Comparison of ENCODE assay signal across 10 cellular contexts in the genomic region with DNA sequence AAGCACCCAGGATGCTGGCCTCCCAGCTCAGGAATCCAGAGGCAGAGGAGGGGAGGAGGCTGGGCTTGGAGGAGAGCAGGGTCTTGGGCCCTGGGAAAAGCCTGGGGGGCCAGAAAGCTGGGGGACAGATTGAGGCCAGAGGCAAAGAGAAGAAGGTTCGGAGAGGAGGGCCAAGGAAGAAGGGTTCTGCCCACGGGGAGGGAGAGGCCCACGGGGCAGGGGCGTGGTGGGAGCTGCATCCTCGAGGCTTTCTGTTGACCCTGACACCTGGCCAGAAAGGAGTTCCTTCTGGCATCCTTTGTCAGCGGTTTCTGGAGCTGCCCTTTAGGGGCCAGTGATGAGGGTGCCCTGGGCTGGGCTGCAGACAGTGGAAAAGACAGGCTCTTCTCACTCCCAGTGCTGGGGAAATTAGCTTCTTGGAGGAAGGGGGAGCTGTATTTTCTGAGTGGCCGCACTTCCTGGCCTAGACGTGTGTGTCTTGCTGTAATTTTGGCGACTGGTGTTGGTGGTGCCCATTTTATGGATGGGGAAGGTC.
DNase-seq lines count a peak whose midpoint lies in the region; ATAC-seq, FAIRE-seq and TF ChIP-seq lines count a peak whose summit lies in the region.
"Had no signal": no experiment of that assay in that cellular context is flagged by ENCODE, and none has a peak within 500 bp of the region (broad histone marks: within the 10 kb centered on the region; RNA-seq: fewer than 3 reads in every experiment).

No MANE protein-coding gene starts in this region.

- H2AK5ac ChIP-seq in trophoblast cell (ENCODE audit: low read length) = no peak overlapping the region

- no peak overlapping the region for H2AFZ ChIP-seq in trophoblast cell (ENCODE audit: insufficient read depth, low read length, poor library complexity)

- H4K91ac ChIP-seq in trophoblast cell (ENCODE audit: low read depth, low read length) = peak overlapping the region; percentile 83

- WGBS in trophoblast cell (ENCODE audit: extremely low coverage, insufficient coverage, insufficient read length) = no CpG with 5 or more reads among the region's 9 CpGs

- POLR2A ChIA-PET in Caco-2 (lab: Charles Lee) = no interaction called here

- peak overlapping the region; percentile 29 for H2BK120ac ChIP-seq in trophoblast cell (ENCODE audit: insufficient read depth, low read length, poor library complexity)

- H3K27me3 ChIP-seq in Caco-2 (replicated peaks; ENCODE audit: control insufficient read depth, insufficient read depth, low read length) (no peaks in the 10 kb centered on the region), RWPE2 (ENCODE audit: insufficient read depth, poor library complexity, severe bottlenecking) (no peaks in the 10 kb centered on the region), trophoblast cell (ENCODE audit: insufficient read depth, low read length) (no peaks in the 10 kb centered on the region)

- no peak for DNase-seq in Caco-2
- no peak for DNase-seq in RWPE2 (ENCODE audit: low spot score)
- DNase-seq in endothelial cell (ENCODE audit: low spot score) = no peak
- DNase-seq in trophoblast cell = no peak
- DNase-seq in AG08395 (ENCODE audit: low spot score) = no peak
- no peak for DNase-seq in H54 (ENCODE audit: insufficient read length, low spot score)
- DNase-seq in stimulated activated naive CD4-positive, alpha-beta T cell (lab: John Stamatoyannopoulos, UW) = no peak
- DNase-seq: NCI-H2081; stimulated activated CD4-positive, alpha-beta T cell treated with anti-CD3 and anti-CD28 coated beads, Interleukin-4, amount 100 ng/mL, for 4 hours had no signal

- H3K4me3 Mint-ChIP-seq in Caco-2 (ENCODE audit: unreplicated experiment) = peak overlapping the region; percentile 88
- H3K4me3 Mint-ChIP-seq in endothelial cell (ENCODE audit: unreplicated experiment) = no peak overlapping the region

- TF ChIP-seq CTCF in Caco-2 (IDR thresholded peaks at IDR 0.05; ENCODE audit: insufficient read depth in 1 of 2, low read depth in 1 of 2, low read length in 1 of 2, severe bottlenecking in 1 of 2, unreplicated experiment in 1 of 2) = no peak
- TF ChIP-seq CTCF in RWPE2 (IDR thresholded peaks at IDR 0.05; ENCODE audit: poor library complexity, severe bottlenecking) = no peak
- no peak for TF ChIP-seq CTCF in endothelial cell (IDR thresholded peaks at IDR 0.05; ENCODE audit: unreplicated experiment)

- H4K8ac ChIP-seq in trophoblast cell (ENCODE audit: low read depth, low read length) = peak overlapping the region; percentile 72

- intact Hi-C loops in Caco-2 (cut with micrococcal nuclease; ENCODE audit: unreplicated experiment) = loop anchor here (5.0 kb wide), 1 partner anchor 1083 kb away; no protein-coding TSS in a partner anchor

- no peak overlapping the region for H4K12ac ChIP-seq in trophoblast cell (ENCODE audit: low read depth, low read length)

- no peak overlapping the region for H3K18ac ChIP-seq in trophoblast cell (ENCODE audit: low read length)

- H3K27ac Mint-ChIP-seq in Caco-2 (ENCODE audit: unreplicated experiment) (peak overlapping the region; percentile 95), endothelial cell (ENCODE audit: unreplicated experiment) (peak overlapping the region; percentile 70)

- no peak for TF ChIP-seq POLR2A in H54 (IDR thresholded peaks at IDR 0.05; ENCODE audit: low read depth, low read length)

- H3K14ac ChIP-seq in trophoblast cell (ENCODE audit: low read length) = no peak overlapping the region

- H3K27me3 Mint-ChIP-seq in Caco-2 (ENCODE audit: insufficient read depth, unreplicated experiment) (no peaks in the 10 kb centered on the region), endothelial cell (ENCODE audit: unreplicated experiment) (peaks cover 27% of the 10 kb centered on the region)

- peaks cover 56% of the 10 kb centered on the region for H3K36me3 Mint-ChIP-seq in Caco-2 (ENCODE audit: insufficient read depth, unreplicated experiment)
- H3K36me3 Mint-ChIP-seq in endothelial cell (ENCODE audit: low read depth, unreplicated experiment) = peaks cover 10% of the 10 kb centered on the region

- no TSS peak for BruUV-seq in Caco-2 (replicated peaks; lab: Mats Ljungman, UMichigan)

- ATAC-seq in RWPE2 (ENCODE audit: low read depth) (no peak; the same call in 2 of the 3 replicates), GM21528 (IDR thresholded peaks at IDR 0.05; ENCODE audit: low FRiP score, unreplicated experiment) (no peak)

- no peak overlapping the region for H3K4ac ChIP-seq in trophoblast cell (ENCODE audit: low read depth, low read length)

- no peak overlapping the region for H3K23ac ChIP-seq in trophoblast cell (ENCODE audit: low read length)

- H3K9me3 Mint-ChIP-seq in Caco-2 (ENCODE audit: unreplicated experiment) (no peaks in the 10 kb centered on the region), endothelial cell (ENCODE audit: unreplicated experiment) (no peaks in the 10 kb centered on the region)

- H3K4me1 Mint-ChIP-seq in Caco-2 (ENCODE audit: low read depth, unreplicated experiment) = peaks cover 36% of the 10 kb centered on the region
- H3K4me1 Mint-ChIP-seq in endothelial cell (ENCODE audit: unreplicated experiment) = peaks cover 80% of the 10 kb centered on the region

- H3K4me1 ChIP-seq in Caco-2 (peaks cover 48% of the 10 kb centered on the region), RWPE2 (ENCODE audit: insufficient read depth, poor library complexity, severe bottlenecking) (peaks cover 54% of the 10 kb centered on the region), trophoblast cell (ENCODE audit: control insufficient read depth in 1 of 2, insufficient read depth in 2 of 2, low read length in 2 of 2) (peaks cover 53 to 58% of the 10 kb centered on the region in 2 experiments)

- H3K36me3 ChIP-seq in Caco-2 (ENCODE audit: control insufficient read depth, insufficient read depth, low read length) = no peaks in the 10 kb centered on the region; the same call in 1 of the 2 replicates
- peaks cover 21% of the 10 kb centered on the region for H3K36me3 ChIP-seq in RWPE2 (ENCODE audit: low read depth)
- H3K36me3 ChIP-seq in trophoblast cell (ENCODE audit: control insufficient read depth in 1 of 2, insufficient read depth in 2 of 2, low read length in 2 of 2) = no peaks in the 10 kb centered on the region

- no peak overlapping the region for H3K9ac ChIP-seq in trophoblast cell (ENCODE audit: low read length)

- CTCF ChIA-PET in Caco-2 (lab: Charles Lee) = interaction anchor here (1.1 to 3.9 kb wide), 2 partner anchors 9 to 20 kb away, joined by 3 to 31 read pairs; no protein-coding TSS in a partner anchor

- H3K9me3 ChIP-seq in Caco-2 (no peaks in the 10 kb centered on the region), RWPE2 (ENCODE audit: severe bottlenecking) (no peaks in the 10 kb centered on the region), trophoblast cell (ENCODE audit: insufficient read depth, low read depth, low read length) (peaks cover 1% of the 10 kb centered on the region)

- H3K4me2 ChIP-seq in trophoblast cell (ENCODE audit: low read length) = peak overlapping the region; percentile 62

- H3K4me3 ChIP-seq in Caco-2 (ENCODE audit: low read depth, low read length) (no peak overlapping the region), RWPE2 (ENCODE audit: severe bottlenecking) (no peak overlapping the region), trophoblast cell (ENCODE audit: low read depth, low read length) (no peak overlapping the region)

- peak overlapping the region; percentile 59 for H2BK5ac ChIP-seq in trophoblast cell (ENCODE audit: low read depth, low read length, poor library complexity)

- H3K79me1 ChIP-seq in trophoblast cell (ENCODE audit: low read length) = peaks cover 36% of the 10 kb centered on the region

- H3K27ac ChIP-seq in RWPE2 (ENCODE audit: poor library complexity, severe bottlenecking) (peak overlapping the region; percentile 88), trophoblast cell (ENCODE audit: low read depth, low read length) (peak overlapping the region; percentile 92)

- peak overlapping the region; percentile 2 for H2BK12ac ChIP-seq in trophoblast cell (ENCODE audit: low read length)

- peaks cover 34% of the 10 kb centered on the region for H3K79me2 ChIP-seq in trophoblast cell (ENCODE audit: control insufficient read depth, insufficient read depth, low read length, poor library complexity)

- FAIRE-seq in H54 (lab: Jason Lieb, UNC) = no peak
